ENCODE assay signal across 15 cellular contexts in genomic region chr7:32611700-32612099, GRCh38.
DNase-seq lines count a peak whose midpoint lies in the region; ATAC-seq and TF ChIP-seq lines count a peak whose summit lies in the region.
"Had no signal": no experiment of that assay in that cellular context is flagged by ENCODE, and none has a peak within 500 bp of the region (broad histone marks: within the 10 kb centered on the region; RNA-seq: fewer than 3 reads in every experiment).

No MANE protein-coding gene starts in this region.

- DNase-seq in Right ventricle myocardium inferior (ENCODE audit: missing footprints) (no peak), cardiac septum (ENCODE audit: low spot score) (no peak), Right ventricle myocardium superior (no peak), sciatic nerve (ENCODE audit: low spot score) (no peak), NCI-H1048 (lab: John Stamatoyannopoulos, UW) (no peak), retina (no peak), NCI-H2081 treated with DMSO at 0.1 percent for 48 hours (lab: John Stamatoyannopoulos, UW) (no peak), mammary epithelial cell (no peak)
- DNase-seq: 8988T; activated CD4-positive, alpha-beta T cell treated with anti-CD3 and anti-CD28 coated beads, Interleukin-2, amount 50 U/mL, for 1 hour; activated gamma-delta T cell; foreskin keratinocyte; NCI-H524 had no signal

- no TSS peak for BruUV-seq in mammary epithelial cell (replicated peaks; lab: Mats Ljungman, UMichigan)

- dilution Hi-C loops in mammary epithelial cell (cut with HindIII; ENCODE audit: low sequenced_read_pairs) = no loop called here

- intact Hi-C loops in Right ventricle myocardium inferior (cut with DNase I) = no loop called here
- intact Hi-C loops in cardiac septum (cut with DNase I) = no loop called here
- intact Hi-C loops in Right ventricle myocardium superior (cut with DNase I) = no loop called here
- intact Hi-C loops in sciatic nerve (cut with DNase I) = no loop called here
- intact Hi-C loops in mammary epithelial cell (cut with micrococcal nuclease) = no loop called here

- H3K27me3 ChIP-seq in mammary epithelial cell (ENCODE audit: insufficient read depth, low read length) = no peaks in the 10 kb centered on the region
- H3K27me3 ChIP-seq: foreskin keratinocyte, neutrophil had no signal

- H3K4me2 ChIP-seq in mammary epithelial cell (ENCODE audit: insufficient read depth, low read depth, low read length) = no peak overlapping the region

- no peaks in the 10 kb centered on the region for H3K79me2 ChIP-seq in mammary epithelial cell (ENCODE audit: insufficient read depth, low read length)

- H3K9ac ChIP-seq in mammary epithelial cell (ENCODE audit: insufficient read depth, low read length) = no peak overlapping the region

- in situ Hi-C loops in mammary epithelial cell (cut with MboI; ENCODE audit: low sequenced_read_pairs in 2 of 2) = no loop called here

- WGBS in mammary epithelial cell (ENCODE audit: low coverage, missing lambda C conversion rate) = 0% methylated on average over 1 of the region's 1 CpG

- H3K27ac ChIP-seq in mammary epithelial cell (ENCODE audit: insufficient read depth, low read depth, low read length) = no peak overlapping the region
- H3K27ac ChIP-seq: foreskin keratinocyte, neutrophil had no signal

- H3K9me3 ChIP-seq in mammary epithelial cell (replicated peaks; ENCODE audit: insufficient read depth, low read length) = no peaks in the 10 kb centered on the region
- H3K9me3 ChIP-seq: neutrophil had no signal

- H3K36me3 ChIP-seq in mammary epithelial cell (ENCODE audit: insufficient read depth, low read length) = no peaks in the 10 kb centered on the region

- no peak overlapping the region for H2AFZ ChIP-seq in mammary epithelial cell (ENCODE audit: low read depth, low read length)

- no peak overlapping the region for H3K4me3 ChIP-seq in mammary epithelial cell (replicated peaks in 1 of 3; ENCODE audit: insufficient read depth in 1 of 3, low read depth in 2 of 3, low read length in 3 of 3)

- TF ChIP-seq CTCF in mammary epithelial cell (conservative IDR thresholded peaks at IDR 0.05 in 1 of 2, IDR thresholded peaks at IDR 0.05 in 1 of 2; ENCODE audit: extremely low read depth in 1 of 2, insufficient read depth in 1 of 2, low read depth in 1 of 2, low read length in 2 of 2) = no peak

- peaks cover 6% of the 10 kb centered on the region for H3K4me1 ChIP-seq in mammary epithelial cell (ENCODE audit: insufficient read depth, low read length)

- no peaks in the 10 kb centered on the region for H4K20me1 ChIP-seq in mammary epithelial cell (ENCODE audit: insufficient read depth, low read length)

- CTCF ChIA-PET in mammary epithelial cell (lab: Charles Lee; ENCODE audit: low non-redundant PET) = no interaction called here

- ATAC-seq in Right ventricle myocardium inferior (peak; percentile 45), Right ventricle myocardium superior (ENCODE audit: poor library complexity) (peak; percentile 45), sciatic nerve (peak; percentile 89)
- ATAC-seq: foreskin keratinocyte; stimulated activated effector memory CD8-positive, alpha-beta T cell treated with anti-CD3 and anti-CD28 coated beads, Interleukin-12 subunit alpha, Interleukin-12 subunit beta, amount 100 ng/mL, for 72 hours had no signal
